In genomic region chr10:90199098-90199497, GRCh38 we compare ENCODE assay signal across 2 cellular contexts.
TF ChIP-seq lines count a peak whose summit lies in the region.

No MANE protein-coding gene starts in this region.

TF ChIP-seq in HCT116, 20 proteins besides CTCF, POLR2A, EP300 and RAD21:
- no peak for TF ChIP-seq ZNF274 (IDR thresholded peaks at IDR 0.05; ENCODE audit: low read depth, low read length)
- no peak for TF ChIP-seq JUND (IDR thresholded peaks at IDR 0.05)
- TF ChIP-seq FOSL1 (IDR thresholded peaks at IDR 0.05; ENCODE audit: low read depth), result no peak
- TF ChIP-seq TCF7L2 (IDR thresholded peaks at IDR 0.05; ENCODE audit: borderline replicate concordance, extremely low read depth, insufficient read depth, insufficient read length), result no peak
- TF ChIP-seq YY1 (IDR thresholded peaks at IDR 0.05; ENCODE audit: extremely low read depth, insufficient replicate concordance, low read depth, low read length), result no peak
- TF ChIP-seq EGR1 (IDR thresholded peaks at IDR 0.05; ENCODE audit: low read depth), result no peak
- no peak for TF ChIP-seq POLR2AphosphoS5 (IDR thresholded peaks at IDR 0.05; ENCODE audit: low read depth, low read length)
- TF ChIP-seq EZH2 (IDR thresholded peaks at IDR 0.05), result no peak
- no peak for TF ChIP-seq CBX3 (IDR thresholded peaks at IDR 0.05; ENCODE audit: low read depth)
- TF ChIP-seq MAX (IDR thresholded peaks at IDR 0.05), result no peak
- no peak for TF ChIP-seq ATF3 (IDR thresholded peaks at IDR 0.05)
- no peak for TF ChIP-seq ELF1 (IDR thresholded peaks at IDR 0.05; ENCODE audit: borderline replicate concordance, low read depth)
- no peak for TF ChIP-seq ZBTB33 (IDR thresholded peaks at IDR 0.05; ENCODE audit: extremely low read depth, insufficient replicate concordance, low read length)
- TF ChIP-seq ZFX (IDR thresholded peaks at IDR 0.05), result no peak
- TF ChIP-seq CEBPB (IDR thresholded peaks at IDR 0.05; ENCODE audit: low read depth), result no peak
TF ChIP-seq in HCT116: peak in this region for 0.

TF ChIP-seq in endothelial cell of umbilical vein, 7 proteins besides CTCF, POLR2A, EP300 and RAD21:
- peak; percentile 21 for TF ChIP-seq FOS (IDR thresholded peaks at IDR 0.05; ENCODE audit: borderline replicate concordance, insufficient read depth, low read length)
- TF ChIP-seq JUN (IDR thresholded peaks at IDR 0.05; ENCODE audit: borderline replicate concordance, insufficient read depth, insufficient read length, low read depth), result peak; percentile 70
- no peak for TF ChIP-seq MYC (IDR thresholded peaks at IDR 0.05; ENCODE audit: low read depth, low read length)
- TF ChIP-seq POLR2AphosphoS5 (IDR thresholded peaks at IDR 0.05; ENCODE audit: insufficient read depth, low read depth, low read length), result no peak
- TF ChIP-seq GATA2 (IDR thresholded peaks at IDR 0.05; ENCODE audit: insufficient read depth, insufficient read length, low read depth, low read length), result peak; percentile 69
